Comparison of ENCODE assay signal across 15 cellular contexts in the genomic region with DNA sequence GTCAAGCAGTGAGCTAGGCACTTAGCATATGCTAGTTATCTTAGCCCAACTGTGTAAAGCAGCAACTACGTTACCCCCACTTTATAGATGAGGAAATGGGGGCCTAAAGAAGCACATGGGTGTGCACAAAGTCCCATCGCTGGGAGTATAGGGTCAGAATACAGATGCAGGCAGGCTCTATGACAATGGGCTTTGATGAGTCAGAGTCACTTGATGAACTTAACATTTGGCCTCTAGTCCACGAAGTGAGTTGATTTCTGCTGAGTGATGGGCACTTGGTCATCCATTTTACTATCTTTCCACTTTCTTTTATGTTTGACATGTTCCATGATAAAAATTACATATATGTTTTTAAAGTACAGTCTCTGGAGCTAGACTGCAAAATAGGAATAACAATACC.
DNase-seq lines count a peak whose midpoint lies in the region; ATAC-seq and TF ChIP-seq lines count a peak whose summit lies in the region.
"Had no signal": no experiment of that assay in that cellular context is flagged by ENCODE, and none has a peak within 500 bp of the region (broad histone marks: within the 10 kb centered on the region; RNA-seq: fewer than 3 reads in every experiment).

No MANE protein-coding gene starts in this region.

- no peaks in the 10 kb centered on the region for H3K9me3 ChIP-seq in osteoblast (ENCODE audit: low read depth, low read length)

- no peak for ATAC-seq in GM21737 (IDR thresholded peaks at IDR 0.05; ENCODE audit: unreplicated experiment)
- ATAC-seq in GM19351 (IDR thresholded peaks at IDR 0.05; ENCODE audit: unreplicated experiment) = no peak
- ATAC-seq: GM23338 had no signal

- H3K36me3 ChIP-seq in osteoblast (ENCODE audit: insufficient read depth, low read length) = no peaks in the 10 kb centered on the region

- DNase-seq in Ammon's horn (ENCODE audit: low spot score) = peak; percentile 17
- DNase-seq in M059J (ENCODE audit: low read depth) = peak; percentile 29
- peak; percentile 45 for DNase-seq in globus pallidus (ENCODE audit: low spot score)
- DNase-seq in pons (ENCODE audit: low spot score) = peak; percentile 64
- no peak for DNase-seq in mesenteric fat pad (ENCODE audit: low spot score)
- no peak for DNase-seq in osteoblast (ENCODE audit: insufficient read length, low spot score, missing footprints)
- DNase-seq: 8988T; AML-193; CD4-positive, alpha-beta T cell; DND-41; GF-D8; H7 had no signal

- H3K4me3 ChIP-seq in osteoblast (ENCODE audit: insufficient read depth, low read length) = no peak overlapping the region
- H3K4me3 ChIP-seq: GM23338 had no signal

- H3K4me1 ChIP-seq in osteoblast (ENCODE audit: insufficient read depth, low read length) = no peaks in the 10 kb centered on the region

- TF ChIP-seq CTCF in osteoblast (IDR thresholded peaks at IDR 0.05; ENCODE audit: extremely low read depth, low read depth, low read length) = no peak

- no peak overlapping the region for H3K4me2 ChIP-seq in osteoblast (ENCODE audit: insufficient read depth, low read length)
- H3K4me2 ChIP-seq: GM23338 had no signal

- no peak overlapping the region for H2AFZ ChIP-seq in osteoblast (ENCODE audit: low read length)
- H2AFZ ChIP-seq: GM23338 had no signal

- H3K79me2 ChIP-seq in osteoblast (ENCODE audit: insufficient read depth, low read length) = no peaks in the 10 kb centered on the region

- no peaks in the 10 kb centered on the region for H4K20me1 ChIP-seq in osteoblast (ENCODE audit: insufficient read depth, low read length)

- no peaks in the 10 kb centered on the region for H3K27me3 ChIP-seq in osteoblast (ENCODE audit: insufficient read depth, low read length)

- no peak overlapping the region for H3K27ac ChIP-seq in osteoblast (ENCODE audit: low read depth, low read length)

Comparison
In these comparisons a context has a peak if more than half of its experiments do, and no peak if none do; other contexts are left out.
1. DNase-seq: peak in Ammon's horn (single experiment), M059J (single experiment), globus pallidus (single experiment) and pons (single experiment); none in mesenteric fat pad (single experiment) and osteoblast (single experiment).